ENCODE assay signal across 8 cellular contexts in the genomic region with DNA sequence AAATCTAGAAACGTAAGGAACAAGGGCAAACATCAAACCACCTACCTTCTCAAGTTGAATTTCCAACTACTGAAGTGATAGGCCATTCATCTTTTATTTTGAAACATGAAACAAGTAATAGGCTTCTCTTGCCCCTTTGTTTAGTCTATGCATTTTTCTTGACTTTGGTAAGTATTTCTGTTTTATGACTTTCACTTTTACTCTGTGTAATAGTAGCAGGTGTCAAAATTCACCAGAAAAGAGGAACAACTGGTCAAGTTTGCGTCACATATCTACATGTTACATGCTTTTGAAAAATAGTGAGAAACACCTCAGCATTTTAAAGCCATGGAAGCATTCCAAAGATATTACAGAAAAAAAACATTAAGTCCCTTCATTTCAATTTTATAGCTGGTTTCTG.
DNase-seq lines count a peak whose midpoint lies in the region; ATAC-seq and TF ChIP-seq lines count a peak whose summit lies in the region.

No MANE protein-coding gene starts in this region.

- H3K27ac Mint-ChIP-seq in activated B cell treated with CpG ODN at 0.5 μM for 24 hours: peak overlapping the region; percentile 87
- H3K27ac Mint-ChIP-seq in activated T-helper 1 cell treated with anti-CD3 and anti-CD28 coated beads, Interleukin-12 subunit alpha, Interleukin-12 subunit beta, Interleukin-2, Interleukin-4 antibody, amounts not matched to agents 30 ng/mL and 10 ng/mL and 1 ng/mL, durations not matched to agents 14 hours and 24 hours and 36 hours: no peak overlapping the region

- no peaks in the 10 kb centered on the region for H3K36me3 Mint-ChIP-seq in activated B cell treated with CpG ODN at 0.5 μM for 24 hours (ENCODE audit: low read depth)
- peaks cover 4% of the 10 kb centered on the region for H3K36me3 Mint-ChIP-seq in activated T-helper 1 cell treated with anti-CD3 and anti-CD28 coated beads, Interleukin-12 subunit alpha, Interleukin-12 subunit beta, Interleukin-2, Interleukin-4 antibody, amounts not matched to agents 30 ng/mL and 10 ng/mL and 1 ng/mL, durations not matched to agents 14 hours and 24 hours and 36 hours (ENCODE audit: low read depth)

- H3K9me3 ChIP-seq in ovary: no peaks in the 10 kb centered on the region

- POLR2A ChIA-PET in GM10248 (lab: Yijun Ruan, JAX): no interaction called here
- POLR2A ChIA-PET in activated B cell treated with CpG ODN at 0.5 μM for 24 hours (lab: Charles Lee): interaction anchor here (0.7 to 1.2 kb wide), 6 partner anchors 8 to 37 kb away, joined by 3 to 14 read pairs (median 4); no protein-coding TSS in a partner anchor

- no peaks in the 10 kb centered on the region for H3K4me1 ChIP-seq in ovary (ENCODE audit: insufficient read depth)

- CTCF ChIA-PET in GM10248 (lab: Yijun Ruan, JAX): interaction anchor here (0.8 to 2.9 kb wide), 4 partner anchors 11 to 191 kb away, joined by 3 to 12 read pairs (median 4); no protein-coding TSS in a partner anchor
- CTCF ChIA-PET in activated B cell treated with CpG ODN at 0.5 μM for 24 hours (lab: Charles Lee): no interaction called here

- DNase-seq in GM10248 (ENCODE audit: extremely low spot score): peak; percentile 48
- DNase-seq in activated B cell treated with CpG ODN at 0.5 μM for 24 hours: no peak
- no peak for DNase-seq in NCI-H526 treated with DMSO at 0.1 percent for 48 hours (lab: John Stamatoyannopoulos, UW)
- DNase-seq in ovary: no peak
- no peak for DNase-seq in activated T-helper 1 cell treated with anti-CD3 and anti-CD28 coated beads, Interleukin-12 subunit alpha, Interleukin-12 subunit beta, Interleukin-2, Interleukin-4 antibody, amounts not matched to agents 30 ng/mL and 10 ng/mL and 1 ng/mL, durations not matched to agents 14 hours and 24 hours and 36 hours (ENCODE audit: low spot score)
- DNase-seq in AML-193 (lab: John Stamatoyannopoulos, UW): no peak

- peak; percentile 91 for ATAC-seq in GM21367 (IDR thresholded peaks at IDR 0.05; ENCODE audit: unreplicated experiment)
- ATAC-seq in HG03103 (IDR thresholded peaks at IDR 0.05; ENCODE audit: low read depth, unreplicated experiment): peak; percentile 93
- peak; percentile 86 for ATAC-seq in activated B cell treated with CpG ODN at 0.5 μM for 24 hours (ENCODE audit: low read depth)

- intact Hi-C loops in activated B cell treated with CpG ODN at 0.5 μM for 24 hours (cut with micrococcal nuclease): loop anchor here (1.0 to 2.0 kb wide), 3 partner anchors 38 to 93 kb away; no protein-coding TSS in a partner anchor
- intact Hi-C loops in ovary (cut with DNase I): no loop called here
- intact Hi-C loops in activated T-helper 1 cell treated with anti-CD3 and anti-CD28 coated beads, Interleukin-12 subunit alpha, Interleukin-12 subunit beta, Interleukin-2, Interleukin-4 antibody, amounts not matched to agents 30 ng/mL and 10 ng/mL and 1 ng/mL, durations not matched to agents 14 hours and 24 hours and 36 hours (cut with micrococcal nuclease): loop anchor here (5.0 kb wide), 1 partner anchor 38 kb away; no protein-coding TSS in a partner anchor

- no peaks in the 10 kb centered on the region for H3K36me3 ChIP-seq in ovary

- no peak for TF ChIP-seq POLR2A in ovary (IDR thresholded peaks at IDR 0.05)

- no peaks in the 10 kb centered on the region for H3K9me3 Mint-ChIP-seq in activated B cell treated with CpG ODN at 0.5 μM for 24 hours
- H3K9me3 Mint-ChIP-seq in activated T-helper 1 cell treated with anti-CD3 and anti-CD28 coated beads, Interleukin-12 subunit alpha, Interleukin-12 subunit beta, Interleukin-2, Interleukin-4 antibody, amounts not matched to agents 30 ng/mL and 10 ng/mL and 1 ng/mL, durations not matched to agents 14 hours and 24 hours and 36 hours: no peaks in the 10 kb centered on the region

- TF ChIP-seq CTCF in GM10248 (IDR thresholded peaks at IDR 0.05; ENCODE audit: control extremely low read depth, extremely low read depth, low read depth, missing control alignments): no peak
- no peak for TF ChIP-seq CTCF in activated B cell treated with CpG ODN at 0.5 μM for 24 hours (IDR thresholded peaks at IDR 0.05)
- no peak for TF ChIP-seq CTCF in ovary (IDR thresholded peaks at IDR 0.05)

- H3K27me3 Mint-ChIP-seq in activated B cell treated with CpG ODN at 0.5 μM for 24 hours: no peaks in the 10 kb centered on the region
- H3K27me3 Mint-ChIP-seq in activated T-helper 1 cell treated with anti-CD3 and anti-CD28 coated beads, Interleukin-12 subunit alpha, Interleukin-12 subunit beta, Interleukin-2, Interleukin-4 antibody, amounts not matched to agents 30 ng/mL and 10 ng/mL and 1 ng/mL, durations not matched to agents 14 hours and 24 hours and 36 hours (ENCODE audit: insufficient read depth): peaks cover 3% of the 10 kb centered on the region

- H3K4me3 ChIP-seq in ovary: no peak overlapping the region

- no peak for TF ChIP-seq EP300 in ovary (IDR thresholded peaks at IDR 0.05)

- H3K27me3 ChIP-seq in ovary: no peaks in the 10 kb centered on the region

- peak overlapping the region; percentile 46 for H3K4me3 Mint-ChIP-seq in activated B cell treated with CpG ODN at 0.5 μM for 24 hours
- no peak overlapping the region for H3K4me3 Mint-ChIP-seq in activated T-helper 1 cell treated with anti-CD3 and anti-CD28 coated beads, Interleukin-12 subunit alpha, Interleukin-12 subunit beta, Interleukin-2, Interleukin-4 antibody, amounts not matched to agents 30 ng/mL and 10 ng/mL and 1 ng/mL, durations not matched to agents 14 hours and 24 hours and 36 hours

- H3K4me1 Mint-ChIP-seq in activated B cell treated with CpG ODN at 0.5 μM for 24 hours: peaks cover 48% of the 10 kb centered on the region
- peaks cover 10% of the 10 kb centered on the region for H3K4me1 Mint-ChIP-seq in activated T-helper 1 cell treated with anti-CD3 and anti-CD28 coated beads, Interleukin-12 subunit alpha, Interleukin-12 subunit beta, Interleukin-2, Interleukin-4 antibody, amounts not matched to agents 30 ng/mL and 10 ng/mL and 1 ng/mL, durations not matched to agents 14 hours and 24 hours and 36 hours (ENCODE audit: low read depth)

- no peak overlapping the region for H3K27ac ChIP-seq in ovary

- WGBS in ovary, 3 donors: 33 to 42% (median 39%) methylated on average over 2 of the region's 2 CpGs

Comparison
In these comparisons a context has a peak if more than half of its experiments do, and no peak if none do; other contexts are left out.
1. intact Hi-C loops: an anchor here in activated B cell treated with CpG ODN at 0.5 μM for 24 hours (1.0 to 2.0 kb wide) and activated T-helper 1 cell treated with anti-CD3 and anti-CD28 coated beads, Interleukin-12 subunit alpha, Interleukin-12 subunit beta, Interleukin-2, Interleukin-4 antibody, amounts not matched to agents 30 ng/mL and 10 ng/mL and 1 ng/mL, durations not matched to agents 14 hours and 24 hours and 36 hours (5.0 kb wide); none called in ovary.